9 cellular contexts compared by ENCODE assay signal in genomic region chr12:53378705-53379388, GRCh38. TPM values are rescaled to one million over a fixed set of nuclear protein-coding genes. Genes with fewer than 3 reads are reported as not detected.
DNase-seq lines count a peak whose midpoint lies in the region; ATAC-seq lines count a peak whose summit lies in the region.
"Had no signal": no experiment of that assay in that cellular context is flagged by ENCODE, and none has a peak within 500 bp of the region (broad histone marks: within the 10 kb centered on the region; RNA-seq: fewer than 3 reads in every experiment).

No MANE protein-coding gene starts in this region.

- peak overlapping the region; percentile 88 for H3K27ac ChIP-seq in epithelial cell of prostate

- peaks cover 36% of the 10 kb centered on the region for H3K4me1 Mint-ChIP-seq in activated T-helper 2 cell treated with anti-CD3 and anti-CD28 coated beads, Interferon-gamma antibody, Interleukin-2, Interleukin-4, amounts not matched to agents 10 μg/mL and 5 μg/mL and 100 μg/mL, durations not matched to agents 14 hours and 24 hours and 36 hours (ENCODE audit: low read depth)
- H3K4me1 Mint-ChIP-seq in stimulated activated naive CD8-positive, alpha-beta T cell treated with anti-CD3 and anti-CD28 coated beads, Interleukin-15, amount 100 ng/mL, for 72 hours = peaks cover 36% of the 10 kb centered on the region

- no peaks in the 10 kb centered on the region for H3K27me3 Mint-ChIP-seq in activated T-helper 2 cell treated with anti-CD3 and anti-CD28 coated beads, Interferon-gamma antibody, Interleukin-2, Interleukin-4, amounts not matched to agents 10 μg/mL and 5 μg/mL and 100 μg/mL, durations not matched to agents 14 hours and 24 hours and 36 hours (ENCODE audit: low read depth)
- H3K27me3 Mint-ChIP-seq in stimulated activated naive CD8-positive, alpha-beta T cell treated with anti-CD3 and anti-CD28 coated beads, Interleukin-15, amount 100 ng/mL, for 72 hours = no peaks in the 10 kb centered on the region

- H3K9me3 Mint-ChIP-seq in activated T-helper 2 cell treated with anti-CD3 and anti-CD28 coated beads, Interferon-gamma antibody, Interleukin-2, Interleukin-4, amounts not matched to agents 10 μg/mL and 5 μg/mL and 100 μg/mL, durations not matched to agents 14 hours and 24 hours and 36 hours = no peaks in the 10 kb centered on the region
- no peaks in the 10 kb centered on the region for H3K9me3 Mint-ChIP-seq in stimulated activated naive CD8-positive, alpha-beta T cell treated with anti-CD3 and anti-CD28 coated beads, Interleukin-15, amount 100 ng/mL, for 72 hours

- H3K4me3 ChIP-seq in skeletal muscle cell (ENCODE audit: low read depth, low read length) = peak overlapping the region; percentile 58

- intact Hi-C loops in activated T-helper 2 cell treated with anti-CD3 and anti-CD28 coated beads, Interferon-gamma antibody, Interleukin-2, Interleukin-4, amounts not matched to agents 10 μg/mL and 5 μg/mL and 100 μg/mL, durations not matched to agents 14 hours and 24 hours and 36 hours (cut with micrococcal nuclease) = loop anchor here (1.0 kb wide), 1 partner anchor 159 kb away; no protein-coding TSS in a partner anchor

- H3K4me3 Mint-ChIP-seq in activated T-helper 2 cell treated with anti-CD3 and anti-CD28 coated beads, Interferon-gamma antibody, Interleukin-2, Interleukin-4, amounts not matched to agents 10 μg/mL and 5 μg/mL and 100 μg/mL, durations not matched to agents 14 hours and 24 hours and 36 hours (ENCODE audit: low read depth) = no peak overlapping the region
- no peak overlapping the region for H3K4me3 Mint-ChIP-seq in stimulated activated naive CD8-positive, alpha-beta T cell treated with anti-CD3 and anti-CD28 coated beads, Interleukin-15, amount 100 ng/mL, for 72 hours

- ATAC-seq in GM18870 (IDR thresholded peaks at IDR 0.05; ENCODE audit: unreplicated experiment) (peak; percentile 0), HG03280 (IDR thresholded peaks at IDR 0.05; ENCODE audit: unreplicated experiment) (no peak)
- no peak for ATAC-seq in stimulated activated naive CD8-positive, alpha-beta T cell treated with anti-CD3 and anti-CD28 coated beads, Interleukin-15, amount 100 ng/mL, for 72 hours

- H3K36me3 Mint-ChIP-seq in activated T-helper 2 cell treated with anti-CD3 and anti-CD28 coated beads, Interferon-gamma antibody, Interleukin-2, Interleukin-4, amounts not matched to agents 10 μg/mL and 5 μg/mL and 100 μg/mL, durations not matched to agents 14 hours and 24 hours and 36 hours (ENCODE audit: low read depth) = peaks cover 28% of the 10 kb centered on the region

- DNase-seq in NCI-H69 (lab: John Stamatoyannopoulos, UW) (peak; percentile 57), epithelial cell of prostate (ENCODE audit: low read depth, low spot score) (no peak), skeletal muscle cell (ENCODE audit: low read depth) (no peak), SK-N-DZ (ENCODE audit: low spot score) (no peak)
- no peak for DNase-seq in activated T-helper 2 cell treated with anti-CD3 and anti-CD28 coated beads, Interferon-gamma antibody, Interleukin-2, Interleukin-4, amounts not matched to agents 10 μg/mL and 5 μg/mL and 100 μg/mL, durations not matched to agents 14 hours and 24 hours and 36 hours (ENCODE audit: low spot score)
- DNase-seq in stimulated activated naive CD8-positive, alpha-beta T cell treated with anti-CD3 and anti-CD28 coated beads, Interleukin-15, amount 100 ng/mL, for 72 hours = no peak

- H3K27ac Mint-ChIP-seq in activated T-helper 2 cell treated with anti-CD3 and anti-CD28 coated beads, Interferon-gamma antibody, Interleukin-2, Interleukin-4, amounts not matched to agents 10 μg/mL and 5 μg/mL and 100 μg/mL, durations not matched to agents 14 hours and 24 hours and 36 hours = no peak overlapping the region
- no peak overlapping the region for H3K27ac Mint-ChIP-seq in stimulated activated naive CD8-positive, alpha-beta T cell treated with anti-CD3 and anti-CD28 coated beads, Interleukin-15, amount 100 ng/mL, for 72 hours

RNA-seq across cellular contexts. Expression of gene SP1, which starts 1.1 kb away (rescaled TPM):
- 28.3 and 37.7 TPM in 2 replicates for polyA plus RNA-seq in SK-N-DZ (2014; cell fraction: cytosol; rRNA removed)
- polyA plus RNA-seq in SK-N-DZ (2014; cell fraction: nucleus; rRNA removed) = 20.2 and 29.3 TPM in 2 replicates
- total RNA-seq in activated T-helper 2 cell treated with anti-CD3 and anti-CD28 coated beads, Interferon-gamma antibody, Interleukin-2, Interleukin-4, amounts not matched to agents 10 μg/mL and 5 μg/mL and 100 μg/mL, durations not matched to agents 14 hours and 24 hours and 36 hours = 66.4 and 67.9 TPM in 2 replicates

RNA-seq across cellular contexts. Expression of gene SP7, which starts 42.7 kb away (rescaled TPM):
- 0.35 and 1.1 TPM in 2 replicates for polyA plus RNA-seq in SK-N-DZ (2014; cell fraction: cytosol; rRNA removed)
- 0.11 and 0.94 TPM in 2 replicates for polyA plus RNA-seq in SK-N-DZ (2014; cell fraction: nucleus; rRNA removed)
- 0.11 TPM in 1 of 2 replicates, not detected in the other for total RNA-seq in activated T-helper 2 cell treated with anti-CD3 and anti-CD28 coated beads, Interferon-gamma antibody, Interleukin-2, Interleukin-4, amounts not matched to agents 10 μg/mL and 5 μg/mL and 100 μg/mL, durations not matched to agents 14 hours and 24 hours and 36 hours
- total RNA-seq: dermis microvascular lymphatic vessel endothelial cell had no signal

RNA-seq across cellular contexts. Expression of gene AMHR2, which starts 44.8 kb away (rescaled TPM):
- 7.7 and 9.1 TPM in 2 replicates for polyA plus RNA-seq in SK-N-DZ (2014; cell fraction: cytosol; rRNA removed)
- 15.0 and 16.5 TPM in 2 replicates for polyA plus RNA-seq in SK-N-DZ (2014; cell fraction: nucleus; rRNA removed)
- total RNA-seq in activated T-helper 2 cell treated with anti-CD3 and anti-CD28 coated beads, Interferon-gamma antibody, Interleukin-2, Interleukin-4, amounts not matched to agents 10 μg/mL and 5 μg/mL and 100 μg/mL, durations not matched to agents 14 hours and 24 hours and 36 hours = not detected in 2 replicates
- total RNA-seq: dermis microvascular lymphatic vessel endothelial cell had no signal

RNA-seq across cellular contexts. Expression of gene AAAS, which starts 57.4 kb away (rescaled TPM):
- 147 and 171 TPM in 2 replicates for polyA plus RNA-seq in SK-N-DZ (2014; cell fraction: cytosol; rRNA removed)
- 254 and 291 TPM in 2 replicates for polyA plus RNA-seq in SK-N-DZ (2014; cell fraction: nucleus; rRNA removed)
- 83.7 and 85.4 TPM in 2 replicates for total RNA-seq in activated T-helper 2 cell treated with anti-CD3 and anti-CD28 coated beads, Interferon-gamma antibody, Interleukin-2, Interleukin-4, amounts not matched to agents 10 μg/mL and 5 μg/mL and 100 μg/mL, durations not matched to agents 14 hours and 24 hours and 36 hours
